In the genomic region with DNA sequence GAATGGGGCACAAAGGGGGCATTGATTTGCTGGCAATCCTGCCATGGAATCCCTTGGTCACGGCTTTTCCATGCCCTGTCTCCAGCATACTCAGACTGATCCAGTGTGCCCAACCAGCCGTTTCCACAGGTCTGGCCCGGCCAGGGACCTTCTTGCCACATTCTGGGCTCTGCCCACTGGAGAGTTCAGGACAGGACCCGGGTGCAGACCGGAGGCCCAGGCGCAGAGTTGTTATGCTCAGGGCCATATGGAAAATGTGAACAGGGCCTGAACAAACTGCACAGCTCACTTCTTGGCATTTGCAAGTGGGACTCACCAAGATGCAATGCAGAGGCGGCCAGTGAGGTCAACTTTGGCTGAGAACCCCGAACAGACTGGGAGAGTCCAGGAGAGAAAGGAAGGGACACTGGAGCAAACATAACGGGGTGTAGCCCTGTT, we compare ENCODE assay signal across 8 cellular contexts. TPM values are rescaled to one million over a fixed set of nuclear protein-coding genes. Genes with fewer than 3 reads are reported as not detected.
A peak's percentile ranks its signal among the peaks of the same experiment; 100 is the strongest.
DNase-seq lines count a peak whose midpoint lies in the region; ATAC-seq, FAIRE-seq and TF ChIP-seq lines count a peak whose summit lies in the region.

No MANE protein-coding gene starts in this region.

- H3K4me1 ChIP-seq in GM23338 (ENCODE audit: insufficient read depth) = 0 out of 2 replicates have a peak, but pooled peaks cover 5% of the 10 kb centered on the region
- peaks cover 24% of the 10 kb centered on the region for H3K4me1 ChIP-seq in astrocyte (ENCODE audit: insufficient read depth, low read length)
- peaks cover 38% of the 10 kb centered on the region for H3K4me1 ChIP-seq in skeletal muscle satellite cell (ENCODE audit: control insufficient read depth, insufficient read depth, low read length)

- H3K9ac ChIP-seq in astrocyte (ENCODE audit: low read length) (peak overlapping the region; percentile 63), skeletal muscle satellite cell (ENCODE audit: low read depth, low read length) (peak overlapping the region; percentile 73)

- H3K9me3 Mint-ChIP-seq in GM23338 (no peaks in the 10 kb centered on the region), astrocyte (ENCODE audit: unreplicated experiment) (no peaks in the 10 kb centered on the region)

- H3K9me3 ChIP-seq in astrocyte (ENCODE audit: insufficient read depth, low read depth, low read length) (no peaks in the 10 kb centered on the region), skeletal muscle satellite cell (replicated peaks; ENCODE audit: low read length) (no peaks in the 10 kb centered on the region)

- TF ChIP-seq CTCF in GM23338 (conservative IDR thresholded peaks at IDR 0.05; ENCODE audit: low read depth in 2 of 2) (no peak), astrocyte (IDR thresholded peaks at IDR 0.05; ENCODE audit: insufficient read depth, low read depth, low read length) (no peak)

- no peaks in the 10 kb centered on the region for H3F3A ChIP-seq in GM23338 (replicated peaks; ENCODE audit: low read depth)

- H4K20me1 ChIP-seq in GM23338 (replicated peaks; ENCODE audit: insufficient read depth) (no peaks in the 10 kb centered on the region), astrocyte (ENCODE audit: insufficient read depth, low read length) (no peaks in the 10 kb centered on the region)

- H3K4me2 ChIP-seq in GM23338 (no peak overlapping the region), astrocyte (ENCODE audit: low read length) (peak overlapping the region; percentile 69), skeletal muscle satellite cell (ENCODE audit: low read length) (peak overlapping the region; percentile 69)

- H3K4me3 ChIP-seq in GM23338 (no peak overlapping the region), astrocyte (ENCODE audit: insufficient read depth, low read depth, low read length) (no peak overlapping the region), skeletal muscle satellite cell (ENCODE audit: low read length) (no peak overlapping the region)

- H2AFZ ChIP-seq in GM23338 (no peak overlapping the region), astrocyte (ENCODE audit: low read depth, low read length) (peak overlapping the region; percentile 30)

- H3K36me3 ChIP-seq in GM23338 (ENCODE audit: insufficient read depth) = no peaks in the 10 kb centered on the region
- no peaks in the 10 kb centered on the region for H3K36me3 ChIP-seq in astrocyte (ENCODE audit: insufficient read depth, low read length)
- H3K36me3 ChIP-seq in skeletal muscle satellite cell (ENCODE audit: insufficient read depth, low read length) = no peaks in the 10 kb centered on the region

- no peaks in the 10 kb centered on the region for H3K9me2 ChIP-seq in GM23338 (ENCODE audit: insufficient read depth)

- H3K27me3 Mint-ChIP-seq in GM23338 (ENCODE audit: insufficient read depth, low read depth, poor library complexity) = peaks cover 2% of the 10 kb centered on the region
- no peaks in the 10 kb centered on the region for H3K27me3 Mint-ChIP-seq in astrocyte (ENCODE audit: low read depth, unreplicated experiment)

- H3K27ac ChIP-seq in GM23338 (ENCODE audit: low read depth) = no peak overlapping the region
- H3K27ac ChIP-seq in astrocyte (ENCODE audit: low read depth, low read length) = peak overlapping the region; percentile 81

- H3K27ac Mint-ChIP-seq in GM23338 = no peak overlapping the region; the same call in 1 of the 2 replicates
- H3K27ac Mint-ChIP-seq in astrocyte (ENCODE audit: unreplicated experiment) = peak overlapping the region; percentile 84

- H3K4me3 Mint-ChIP-seq in GM23338 (no peak overlapping the region), astrocyte (ENCODE audit: unreplicated experiment) (no peak overlapping the region)

- ATAC-seq in GM23338 (peak; percentile 96), HG03571 (IDR thresholded peaks at IDR 0.05; ENCODE audit: unreplicated experiment) (no peak), HG03025 (IDR thresholded peaks at IDR 0.05; ENCODE audit: low FRiP score, unreplicated experiment) (no peak)

- peak; percentile 43 for FAIRE-seq in astrocyte (lab: Jason Lieb, UNC)

- no peaks in the 10 kb centered on the region for H3K36me3 Mint-ChIP-seq in GM23338 (ENCODE audit: low read depth)
- peaks cover 1% of the 10 kb centered on the region for H3K36me3 Mint-ChIP-seq in astrocyte (ENCODE audit: low read depth, unreplicated experiment)

- H3K4me1 Mint-ChIP-seq in GM23338 (peaks cover 5% of the 10 kb centered on the region), astrocyte (ENCODE audit: low read depth, unreplicated experiment) (peaks cover 11% of the 10 kb centered on the region)

- DNase-seq in GM23338 (ENCODE audit: low spot score) (peak; percentile 59), astrocyte (ENCODE audit: low read depth) (peak; percentile 97), hypothalamus (lab: John Stamatoyannopoulos, UW) (peak in 37 of 51 donors; percentile 10 to 77 (median 41)), SKM-1 treated with dmso at 0.1 percent for 144 hours (lab: John Stamatoyannopoulos, UW; ENCODE audit: unreplicated experiment) (no peak), NCI-H2171 (lab: John Stamatoyannopoulos, UW) (no peak)

- H3K27me3 ChIP-seq in GM23338 (ENCODE audit: insufficient read depth) = no peaks in the 10 kb centered on the region
- H3K27me3 ChIP-seq in astrocyte (ENCODE audit: insufficient read depth, low read length) = no peaks in the 10 kb centered on the region
- no peaks in the 10 kb centered on the region for H3K27me3 ChIP-seq in skeletal muscle satellite cell (ENCODE audit: control insufficient read depth, insufficient read depth, low read length)

- H3K79me2 ChIP-seq in GM23338 (replicated peaks; ENCODE audit: insufficient read depth) (no peaks in the 10 kb centered on the region), astrocyte (ENCODE audit: insufficient read depth, low read length) (no peaks in the 10 kb centered on the region)

TF ChIP-seq in GM23338, 12 proteins besides CTCF, POLR2A, EP300 and RAD21:
- TF ChIP-seq, protein P1, sequence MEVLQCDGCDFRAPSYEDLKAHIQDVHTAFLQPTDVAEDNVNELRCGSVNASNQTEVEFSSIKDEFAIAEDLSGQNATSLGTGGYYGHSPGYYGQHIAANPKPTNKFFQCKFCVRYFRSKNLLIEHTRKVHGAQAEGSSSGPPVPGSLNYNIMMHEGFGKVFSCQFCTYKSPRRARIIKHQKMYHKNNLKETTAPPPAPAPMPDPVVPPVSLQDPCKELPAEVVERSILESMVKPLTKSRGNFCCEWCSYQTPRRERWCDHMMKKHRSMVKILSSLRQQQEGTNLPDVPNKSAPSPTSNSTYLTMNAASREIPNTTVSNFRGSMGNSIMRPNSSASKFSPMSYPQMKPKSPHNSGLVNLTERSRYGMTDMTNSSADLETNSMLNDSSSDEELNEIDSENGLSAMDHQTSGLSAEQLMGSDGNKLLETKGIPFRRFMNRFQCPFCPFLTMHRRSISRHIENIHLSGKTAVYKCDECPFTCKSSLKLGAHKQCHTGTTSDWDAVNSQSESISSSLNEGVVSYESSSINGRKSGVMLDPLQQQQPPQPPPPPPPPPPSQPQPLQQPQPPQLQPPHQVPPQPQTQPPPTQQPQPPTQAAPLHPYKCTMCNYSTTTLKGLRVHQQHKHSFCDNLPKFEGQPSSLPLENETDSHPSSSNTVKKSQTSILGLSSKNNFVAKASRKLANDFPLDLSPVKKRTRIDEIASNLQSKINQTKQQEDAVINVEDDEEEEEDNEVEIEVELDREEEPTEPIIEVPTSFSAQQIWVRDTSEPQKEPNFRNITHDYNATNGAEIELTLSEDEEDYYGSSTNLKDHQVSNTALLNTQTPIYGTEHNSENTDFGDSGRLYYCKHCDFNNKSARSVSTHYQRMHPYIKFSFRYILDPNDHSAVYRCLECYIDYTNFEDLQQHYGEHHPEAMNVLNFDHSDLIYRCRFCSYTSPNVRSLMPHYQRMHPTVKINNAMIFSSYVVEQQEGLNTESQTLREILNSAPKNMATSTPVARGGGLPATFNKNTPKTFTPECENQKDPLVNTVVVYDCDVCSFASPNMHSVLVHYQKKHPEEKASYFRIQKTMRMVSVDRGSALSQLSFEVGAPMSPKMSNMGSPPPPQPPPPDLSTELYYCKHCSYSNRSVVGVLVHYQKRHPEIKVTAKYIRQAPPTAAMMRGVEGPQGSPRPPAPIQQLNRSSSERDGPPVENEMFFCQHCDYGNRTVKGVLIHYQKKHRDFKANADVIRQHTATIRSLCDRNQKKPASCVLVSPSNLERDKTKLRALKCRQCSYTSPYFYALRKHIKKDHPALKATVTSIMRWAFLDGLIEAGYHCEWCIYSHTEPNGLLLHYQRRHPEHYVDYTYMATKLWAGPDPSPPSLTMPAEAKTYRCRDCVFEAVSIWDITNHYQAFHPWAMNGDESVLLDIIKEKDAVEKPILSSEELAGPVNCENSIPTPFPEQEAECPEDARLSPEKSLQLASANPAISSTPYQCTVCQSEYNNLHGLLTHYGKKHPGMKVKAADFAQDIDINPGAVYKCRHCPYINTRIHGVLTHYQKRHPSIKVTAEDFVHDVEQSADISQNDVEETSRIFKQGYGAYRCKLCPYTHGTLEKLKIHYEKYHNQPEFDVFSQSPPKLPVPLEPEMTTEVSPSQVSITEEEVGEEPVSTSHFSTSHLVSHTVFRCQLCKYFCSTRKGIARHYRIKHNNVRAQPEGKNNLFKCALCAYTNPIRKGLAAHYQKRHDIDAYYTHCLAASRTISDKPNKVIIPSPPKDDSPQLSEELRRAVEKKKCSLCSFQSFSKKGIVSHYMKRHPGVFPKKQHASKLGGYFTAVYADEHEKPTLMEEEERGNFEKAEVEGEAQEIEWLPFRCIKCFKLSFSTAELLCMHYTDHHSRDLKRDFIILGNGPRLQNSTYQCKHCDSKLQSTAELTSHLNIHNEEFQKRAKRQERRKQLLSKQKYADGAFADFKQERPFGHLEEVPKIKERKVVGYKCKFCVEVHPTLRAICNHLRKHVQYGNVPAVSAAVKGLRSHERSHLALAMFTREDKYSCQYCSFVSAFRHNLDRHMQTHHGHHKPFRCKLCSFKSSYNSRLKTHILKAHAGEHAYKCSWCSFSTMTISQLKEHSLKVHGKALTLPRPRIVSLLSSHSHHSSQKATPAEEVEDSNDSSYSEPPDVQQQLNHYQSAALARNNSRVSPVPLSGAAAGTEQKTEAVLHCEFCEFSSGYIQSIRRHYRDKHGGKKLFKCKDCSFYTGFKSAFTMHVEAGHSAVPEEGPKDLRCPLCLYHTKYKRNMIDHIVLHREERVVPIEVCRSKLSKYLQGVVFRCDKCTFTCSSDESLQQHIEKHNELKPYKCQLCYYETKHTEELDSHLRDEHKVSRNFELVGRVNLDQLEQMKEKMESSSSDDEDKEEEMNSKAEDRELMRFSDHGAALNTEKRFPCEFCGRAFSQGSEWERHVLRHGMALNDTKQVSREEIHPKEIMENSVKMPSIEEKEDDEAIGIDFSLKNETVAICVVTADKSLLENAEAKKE (CRISPR knock-in tag; IDR thresholded peaks at IDR 0.05) = no peak
- TF ChIP-seq JUNB (IDR thresholded peaks at IDR 0.05; ENCODE audit: unreplicated experiment) (no peak), STAT1 (IDR thresholded peaks at IDR 0.05; ENCODE audit: unreplicated experiment) (no peak), POLR2AphosphoS5 (IDR thresholded peaks at IDR 0.05; ENCODE audit: low read depth) (no peak), ZNF114 (CRISPR knock-in tag; IDR thresholded peaks at IDR 0.05) (no peak), ZNF331 (CRISPR knock-in tag; IDR thresholded peaks at IDR 0.05; ENCODE audit: low read depth) (no peak)

RNA-seq across cellular contexts. Expression of gene ASAP2, which starts 15.5 kb away (rescaled TPM):
- 15.6 and 16.5 TPM in 2 replicates for total RNA-seq in GM23338 (2014; rRNA removed; shearing (Covaris generic))
- 2.6 and 3.2 TPM in 2 replicates for polyA plus RNA-seq in GM23338 (2016; fragmentation: Nextera tagmentation; extraction: Ambion mirVana)
- total RNA-seq in astrocyte = 47.2 and 62.6 TPM in 2 replicates
- 43.7 and 51.2 TPM in 2 replicates for total RNA-seq in skeletal muscle satellite cell (2012; rRNA removed)

Comparison
In these comparisons a context has a peak if more than half of its experiments do, and no peak if none do; other contexts are left out.
1. DNase-seq: peak in GM23338 (single experiment), astrocyte (single experiment) and hypothalamus (37 of 51); none in SKM-1 treated with dmso at 0.1 percent for 144 hours (single experiment) and NCI-H2171 (single experiment).